In the genomic region with DNA sequence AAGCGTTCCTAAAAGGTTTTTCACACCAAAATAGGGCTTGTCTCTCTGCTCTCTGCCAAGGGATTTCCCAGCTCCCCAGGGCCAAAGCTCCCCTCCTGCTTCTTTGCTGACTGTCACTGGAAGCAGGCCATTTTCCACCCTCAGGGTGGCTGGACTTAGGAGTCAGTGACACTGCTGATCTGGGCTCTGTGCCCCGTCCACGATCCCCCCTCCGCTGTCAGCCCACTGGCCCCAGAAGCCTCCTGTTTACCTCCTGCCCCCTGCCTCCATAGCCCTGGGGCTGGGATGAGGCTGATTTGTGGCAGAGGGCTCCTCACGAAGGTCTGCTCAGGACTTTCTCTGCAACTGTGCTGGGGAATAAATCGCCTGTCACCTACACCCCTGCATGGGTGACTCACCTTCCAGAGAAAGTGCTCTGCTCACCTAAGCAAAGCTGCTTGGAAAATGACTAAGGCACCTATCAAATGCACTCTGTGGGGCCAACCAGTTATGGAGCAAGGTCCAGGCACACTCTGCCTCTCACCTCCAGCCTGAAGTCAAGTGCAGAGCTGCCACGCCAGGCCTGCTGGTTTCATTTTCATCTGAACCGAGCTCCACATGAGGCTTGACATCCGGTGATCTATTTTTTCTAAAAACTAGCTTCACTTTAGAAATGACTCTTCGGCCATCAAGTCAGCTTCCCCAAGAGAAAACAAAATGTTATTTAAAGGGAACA, we compare ENCODE assay signal across 1 cellular context.
TF ChIP-seq lines count a peak whose summit lies in the region.

No MANE protein-coding gene starts in this region.

TF ChIP-seq in GM12878, 131 proteins besides CTCF, POLR2A, EP300 and RAD21 (continued from another document and continues in another):
- TF ChIP-seq, protein P1, sequence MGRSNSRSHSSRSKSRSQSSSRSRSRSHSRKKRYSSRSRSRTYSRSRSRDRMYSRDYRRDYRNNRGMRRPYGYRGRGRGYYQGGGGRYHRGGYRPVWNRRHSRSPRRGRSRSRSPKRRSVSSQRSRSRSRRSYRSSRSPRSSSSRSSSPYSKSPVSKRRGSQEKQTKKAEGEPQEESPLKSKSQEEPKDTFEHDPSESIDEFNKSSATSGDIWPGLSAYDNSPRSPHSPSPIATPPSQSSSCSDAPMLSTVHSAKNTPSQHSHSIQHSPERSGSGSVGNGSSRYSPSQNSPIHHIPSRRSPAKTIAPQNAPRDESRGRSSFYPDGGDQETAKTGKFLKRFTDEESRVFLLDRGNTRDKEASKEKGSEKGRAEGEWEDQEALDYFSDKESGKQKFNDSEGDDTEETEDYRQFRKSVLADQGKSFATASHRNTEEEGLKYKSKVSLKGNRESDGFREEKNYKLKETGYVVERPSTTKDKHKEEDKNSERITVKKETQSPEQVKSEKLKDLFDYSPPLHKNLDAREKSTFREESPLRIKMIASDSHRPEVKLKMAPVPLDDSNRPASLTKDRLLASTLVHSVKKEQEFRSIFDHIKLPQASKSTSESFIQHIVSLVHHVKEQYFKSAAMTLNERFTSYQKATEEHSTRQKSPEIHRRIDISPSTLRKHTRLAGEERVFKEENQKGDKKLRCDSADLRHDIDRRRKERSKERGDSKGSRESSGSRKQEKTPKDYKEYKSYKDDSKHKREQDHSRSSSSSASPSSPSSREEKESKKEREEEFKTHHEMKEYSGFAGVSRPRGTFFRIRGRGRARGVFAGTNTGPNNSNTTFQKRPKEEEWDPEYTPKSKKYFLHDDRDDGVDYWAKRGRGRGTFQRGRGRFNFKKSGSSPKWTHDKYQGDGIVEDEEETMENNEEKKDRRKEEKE (IDR thresholded peaks at IDR 0.05), result no peak
- TF ChIP-seq MXI1 (IDR thresholded peaks at IDR 0.05; ENCODE audit: low read depth, low read length), result peak; percentile 92
- TF ChIP-seq IKZF2 (IDR thresholded peaks at IDR 0.05), result peak; percentile 39 to 54; a peak in 3 of 4 replicates
- TF ChIP-seq, protein P2, sequence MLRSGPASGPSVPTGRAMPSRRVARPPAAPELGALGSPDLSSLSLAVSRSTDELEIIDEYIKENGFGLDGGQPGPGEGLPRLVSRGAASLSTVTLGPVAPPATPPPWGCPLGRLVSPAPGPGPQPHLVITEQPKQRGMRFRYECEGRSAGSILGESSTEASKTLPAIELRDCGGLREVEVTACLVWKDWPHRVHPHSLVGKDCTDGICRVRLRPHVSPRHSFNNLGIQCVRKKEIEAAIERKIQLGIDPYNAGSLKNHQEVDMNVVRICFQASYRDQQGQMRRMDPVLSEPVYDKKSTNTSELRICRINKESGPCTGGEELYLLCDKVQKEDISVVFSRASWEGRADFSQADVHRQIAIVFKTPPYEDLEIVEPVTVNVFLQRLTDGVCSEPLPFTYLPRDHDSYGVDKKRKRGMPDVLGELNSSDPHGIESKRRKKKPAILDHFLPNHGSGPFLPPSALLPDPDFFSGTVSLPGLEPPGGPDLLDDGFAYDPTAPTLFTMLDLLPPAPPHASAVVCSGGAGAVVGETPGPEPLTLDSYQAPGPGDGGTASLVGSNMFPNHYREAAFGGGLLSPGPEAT (IDR thresholded peaks at IDR 0.05; ENCODE audit: low read depth), result peak; percentile 29; the same call in 1 of the 2 replicates
- TF ChIP-seq, protein P3, sequence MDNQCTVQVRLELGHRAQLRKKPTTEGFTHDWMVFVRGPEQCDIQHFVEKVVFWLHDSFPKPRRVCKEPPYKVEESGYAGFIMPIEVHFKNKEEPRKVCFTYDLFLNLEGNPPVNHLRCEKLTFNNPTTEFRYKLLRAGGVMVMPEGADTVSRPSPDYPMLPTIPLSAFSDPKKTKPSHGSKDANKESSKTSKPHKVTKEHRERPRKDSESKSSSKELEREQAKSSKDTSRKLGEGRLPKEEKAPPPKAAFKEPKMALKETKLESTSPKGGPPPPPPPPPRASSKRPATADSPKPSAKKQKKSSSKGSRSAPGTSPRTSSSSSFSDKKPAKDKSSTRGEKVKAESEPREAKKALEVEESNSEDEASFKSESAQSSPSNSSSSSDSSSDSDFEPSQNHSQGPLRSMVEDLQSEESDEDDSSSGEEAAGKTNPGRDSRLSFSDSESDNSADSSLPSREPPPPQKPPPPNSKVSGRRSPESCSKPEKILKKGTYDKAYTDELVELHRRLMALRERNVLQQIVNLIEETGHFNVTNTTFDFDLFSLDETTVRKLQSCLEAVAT (IDR thresholded peaks at IDR 0.05), result peak; percentile 70; the same call in 1 of the 2 replicates
- TF ChIP-seq HDGF (IDR thresholded peaks at IDR 0.05), result peak; percentile 58; the same call in 1 of the 2 replicates
- TF ChIP-seq YBX1 (IDR thresholded peaks at IDR 0.05), result no peak
- no peak for TF ChIP-seq ZZZ3 (IDR thresholded peaks at IDR 0.05; ENCODE audit: control insufficient read depth, insufficient read length, low read depth)
- TF ChIP-seq YY1 (IDR thresholded peaks at IDR 0.05; ENCODE audit: low read depth, low read length), result 0 out of 2 replicates have a peak, but pooled peaks have one; percentile 16
- peak; percentile 74; the same call in 1 of the 2 replicates for TF ChIP-seq POLR2AphosphoS5 (IDR thresholded peaks at IDR 0.05; ENCODE audit: low read length)
- peak; percentile 91 for TF ChIP-seq JUNB (IDR thresholded peaks at IDR 0.05)
- TF ChIP-seq, protein P4, sequence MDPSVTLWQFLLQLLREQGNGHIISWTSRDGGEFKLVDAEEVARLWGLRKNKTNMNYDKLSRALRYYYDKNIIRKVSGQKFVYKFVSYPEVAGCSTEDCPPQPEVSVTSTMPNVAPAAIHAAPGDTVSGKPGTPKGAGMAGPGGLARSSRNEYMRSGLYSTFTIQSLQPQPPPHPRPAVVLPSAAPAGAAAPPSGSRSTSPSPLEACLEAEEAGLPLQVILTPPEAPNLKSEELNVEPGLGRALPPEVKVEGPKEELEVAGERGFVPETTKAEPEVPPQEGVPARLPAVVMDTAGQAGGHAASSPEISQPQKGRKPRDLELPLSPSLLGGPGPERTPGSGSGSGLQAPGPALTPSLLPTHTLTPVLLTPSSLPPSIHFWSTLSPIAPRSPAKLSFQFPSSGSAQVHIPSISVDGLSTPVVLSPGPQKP (IDR thresholded peaks at IDR 0.05; ENCODE audit: low read depth, low read length), result no peak
- no peak for TF ChIP-seq CHD4 (IDR thresholded peaks at IDR 0.05)
- TF ChIP-seq SMARCA5 (IDR thresholded peaks at IDR 0.05), result no peak
- TF ChIP-seq CHD1 (IDR thresholded peaks at IDR 0.05; ENCODE audit: low read depth, low read length), result 0 out of 2 replicates have a peak, but pooled peaks have one; percentile 44
- TF ChIP-seq NBN (IDR thresholded peaks at IDR 0.05), result peak; percentile 50; the same call in 1 of the 2 replicates
- peak; percentile 43; the same call in 1 of the 2 replicates for TF ChIP-seq FOXM1 (IDR thresholded peaks at IDR 0.05; ENCODE audit: low read depth, low read length)
- TF ChIP-seq, protein P5, sequence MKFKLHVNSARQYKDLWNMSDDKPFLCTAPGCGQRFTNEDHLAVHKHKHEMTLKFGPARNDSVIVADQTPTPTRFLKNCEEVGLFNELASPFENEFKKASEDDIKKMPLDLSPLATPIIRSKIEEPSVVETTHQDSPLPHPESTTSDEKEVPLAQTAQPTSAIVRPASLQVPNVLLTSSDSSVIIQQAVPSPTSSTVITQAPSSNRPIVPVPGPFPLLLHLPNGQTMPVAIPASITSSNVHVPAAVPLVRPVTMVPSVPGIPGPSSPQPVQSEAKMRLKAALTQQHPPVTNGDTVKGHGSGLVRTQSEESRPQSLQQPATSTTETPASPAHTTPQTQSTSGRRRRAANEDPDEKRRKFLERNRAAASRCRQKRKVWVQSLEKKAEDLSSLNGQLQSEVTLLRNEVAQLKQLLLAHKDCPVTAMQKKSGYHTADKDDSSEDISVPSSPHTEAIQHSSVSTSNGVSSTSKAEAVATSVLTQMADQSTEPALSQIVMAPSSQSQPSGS (IDR thresholded peaks at IDR 0.05; ENCODE audit: low read length), result peak; percentile 88
- peak; percentile 87; the same call in 1 of the 2 replicates for TF ChIP-seq MTA3 (IDR thresholded peaks at IDR 0.05; ENCODE audit: borderline replicate concordance, low read length)
- peak; percentile 70 to 79; a peak in 3 of 4 replicates for TF ChIP-seq BHLHE40 (IDR thresholded peaks at IDR 0.05; ENCODE audit: borderline replicate concordance in 1 of 2, low read depth in 2 of 2, low read length in 1 of 2)
- no peak for TF ChIP-seq TCF3 (IDR thresholded peaks at IDR 0.05; ENCODE audit: borderline replicate concordance, insufficient read depth, low read depth, low read length)
- TF ChIP-seq EZH2 (IDR thresholded peaks at IDR 0.05; ENCODE audit: borderline replicate concordance, control insufficient read depth, low read depth, low read length), result no peak
- no peak for TF ChIP-seq NRF1 (conservative IDR thresholded peaks at IDR 0.05; ENCODE audit: low read depth, low read length)
- TF ChIP-seq ASH2L (IDR thresholded peaks at IDR 0.05; ENCODE audit: borderline replicate concordance, low read depth), result 0 out of 2 replicates have a peak, but pooled peaks have one; percentile 67
- no peak for TF ChIP-seq SPI1 (IDR thresholded peaks at IDR 0.05; ENCODE audit: borderline replicate concordance, insufficient read depth, low read depth, low read length)
- TF ChIP-seq, protein P6, sequence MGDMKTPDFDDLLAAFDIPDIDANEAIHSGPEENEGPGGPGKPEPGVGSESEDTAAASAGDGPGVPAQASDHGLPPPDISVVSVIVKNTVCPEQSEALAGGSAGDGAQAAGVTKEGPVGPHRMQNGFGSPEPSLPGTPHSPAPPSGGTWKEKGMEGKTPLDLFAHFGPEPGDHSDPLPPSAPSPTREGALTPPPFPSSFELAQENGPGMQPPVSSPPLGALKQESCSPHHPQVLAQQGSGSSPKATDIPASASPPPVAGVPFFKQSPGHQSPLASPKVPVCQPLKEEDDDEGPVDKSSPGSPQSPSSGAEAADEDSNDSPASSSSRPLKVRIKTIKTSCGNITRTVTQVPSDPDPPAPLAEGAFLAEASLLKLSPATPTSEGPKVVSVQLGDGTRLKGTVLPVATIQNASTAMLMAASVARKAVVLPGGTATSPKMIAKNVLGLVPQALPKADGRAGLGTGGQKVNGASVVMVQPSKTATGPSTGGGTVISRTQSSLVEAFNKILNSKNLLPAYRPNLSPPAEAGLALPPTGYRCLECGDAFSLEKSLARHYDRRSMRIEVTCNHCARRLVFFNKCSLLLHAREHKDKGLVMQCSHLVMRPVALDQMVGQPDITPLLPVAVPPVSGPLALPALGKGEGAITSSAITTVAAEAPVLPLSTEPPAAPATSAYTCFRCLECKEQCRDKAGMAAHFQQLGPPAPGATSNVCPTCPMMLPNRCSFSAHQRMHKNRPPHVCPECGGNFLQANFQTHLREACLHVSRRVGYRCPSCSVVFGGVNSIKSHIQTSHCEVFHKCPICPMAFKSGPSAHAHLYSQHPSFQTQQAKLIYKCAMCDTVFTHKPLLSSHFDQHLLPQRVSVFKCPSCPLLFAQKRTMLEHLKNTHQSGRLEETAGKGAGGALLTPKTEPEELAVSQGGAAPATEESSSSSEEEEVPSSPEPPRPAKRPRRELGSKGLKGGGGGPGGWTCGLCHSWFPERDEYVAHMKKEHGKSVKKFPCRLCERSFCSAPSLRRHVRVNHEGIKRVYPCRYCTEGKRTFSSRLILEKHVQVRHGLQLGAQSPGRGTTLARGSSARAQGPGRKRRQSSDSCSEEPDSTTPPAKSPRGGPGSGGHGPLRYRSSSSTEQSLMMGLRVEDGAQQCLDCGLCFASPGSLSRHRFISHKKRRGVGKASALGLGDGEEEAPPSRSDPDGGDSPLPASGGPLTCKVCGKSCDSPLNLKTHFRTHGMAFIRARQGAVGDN (IDR thresholded peaks at IDR 0.05), result peak; percentile 87
- TF ChIP-seq CREM (IDR thresholded peaks at IDR 0.05; ENCODE audit: low read depth), result 0 out of 2 replicates have a peak, but pooled peaks have one; percentile 38
- TF ChIP-seq LARP7 (IDR thresholded peaks at IDR 0.05), result peak; percentile 35; the same call in 1 of the 2 replicates
- TF ChIP-seq JUND (IDR thresholded peaks at IDR 0.05; ENCODE audit: low read depth, low read length), result peak; percentile 85
- TF ChIP-seq, protein P7, sequence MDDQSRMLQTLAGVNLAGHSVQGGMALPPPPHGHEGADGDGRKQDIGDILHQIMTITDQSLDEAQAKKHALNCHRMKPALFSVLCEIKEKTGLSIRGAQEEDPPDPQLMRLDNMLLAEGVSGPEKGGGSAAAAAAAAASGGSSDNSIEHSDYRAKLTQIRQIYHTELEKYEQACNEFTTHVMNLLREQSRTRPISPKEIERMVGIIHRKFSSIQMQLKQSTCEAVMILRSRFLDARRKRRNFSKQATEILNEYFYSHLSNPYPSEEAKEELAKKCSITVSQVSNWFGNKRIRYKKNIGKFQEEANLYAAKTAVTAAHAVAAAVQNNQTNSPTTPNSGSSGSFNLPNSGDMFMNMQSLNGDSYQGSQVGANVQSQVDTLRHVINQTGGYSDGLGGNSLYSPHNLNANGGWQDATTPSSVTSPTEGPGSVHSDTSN (IDR thresholded peaks at IDR 0.05; ENCODE audit: insufficient replicate concordance, low read depth, low read length), result no peak
- TF ChIP-seq SREBF1 (IDR thresholded peaks at IDR 0.05; ENCODE audit: low read length), result no peak
- no peak; the same call in 1 of the 2 replicates for TF ChIP-seq BACH1 (IDR thresholded peaks at IDR 0.05; ENCODE audit: borderline replicate concordance)
- no peak for TF ChIP-seq STAT1 (conservative IDR thresholded peaks at IDR 0.05)
- TF ChIP-seq EED (IDR thresholded peaks at IDR 0.05; ENCODE audit: low read depth), result no peak
- TF ChIP-seq ZSCAN29 (IDR thresholded peaks at IDR 0.05), result no peak
- TF ChIP-seq, protein P8, sequence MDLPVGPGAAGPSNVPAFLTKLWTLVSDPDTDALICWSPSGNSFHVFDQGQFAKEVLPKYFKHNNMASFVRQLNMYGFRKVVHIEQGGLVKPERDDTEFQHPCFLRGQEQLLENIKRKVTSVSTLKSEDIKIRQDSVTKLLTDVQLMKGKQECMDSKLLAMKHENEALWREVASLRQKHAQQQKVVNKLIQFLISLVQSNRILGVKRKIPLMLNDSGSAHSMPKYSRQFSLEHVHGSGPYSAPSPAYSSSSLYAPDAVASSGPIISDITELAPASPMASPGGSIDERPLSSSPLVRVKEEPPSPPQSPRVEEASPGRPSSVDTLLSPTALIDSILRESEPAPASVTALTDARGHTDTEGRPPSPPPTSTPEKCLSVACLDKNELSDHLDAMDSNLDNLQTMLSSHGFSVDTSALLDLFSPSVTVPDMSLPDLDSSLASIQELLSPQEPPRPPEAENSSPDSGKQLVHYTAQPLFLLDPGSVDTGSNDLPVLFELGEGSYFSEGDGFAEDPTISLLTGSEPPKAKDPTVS (IDR thresholded peaks at IDR 0.05; ENCODE audit: low read depth, low read length), result no peak
- no peak for TF ChIP-seq POLR2AphosphoS2 (IDR thresholded peaks at IDR 0.05; ENCODE audit: low read depth, low read length)
- TF ChIP-seq RCOR1 (conservative IDR thresholded peaks at IDR 0.05; ENCODE audit: low read depth, low read length), result no peak
